Comparison of ENCODE assay signal across 1 cellular context in genomic region chr17:4931974-4932373, GRCh38.
TF ChIP-seq lines count a peak whose summit lies in the region.

Gene GP1BA, plus strand, starts transcription at chr17:4932277. Its CDS starts 328 bp downstream, at chr17:4932605.

TF ChIP-seq in GM23338, 12 proteins besides CTCF, POLR2A, EP300 and RAD21 (continued from another document):
- TF ChIP-seq, protein P1, sequence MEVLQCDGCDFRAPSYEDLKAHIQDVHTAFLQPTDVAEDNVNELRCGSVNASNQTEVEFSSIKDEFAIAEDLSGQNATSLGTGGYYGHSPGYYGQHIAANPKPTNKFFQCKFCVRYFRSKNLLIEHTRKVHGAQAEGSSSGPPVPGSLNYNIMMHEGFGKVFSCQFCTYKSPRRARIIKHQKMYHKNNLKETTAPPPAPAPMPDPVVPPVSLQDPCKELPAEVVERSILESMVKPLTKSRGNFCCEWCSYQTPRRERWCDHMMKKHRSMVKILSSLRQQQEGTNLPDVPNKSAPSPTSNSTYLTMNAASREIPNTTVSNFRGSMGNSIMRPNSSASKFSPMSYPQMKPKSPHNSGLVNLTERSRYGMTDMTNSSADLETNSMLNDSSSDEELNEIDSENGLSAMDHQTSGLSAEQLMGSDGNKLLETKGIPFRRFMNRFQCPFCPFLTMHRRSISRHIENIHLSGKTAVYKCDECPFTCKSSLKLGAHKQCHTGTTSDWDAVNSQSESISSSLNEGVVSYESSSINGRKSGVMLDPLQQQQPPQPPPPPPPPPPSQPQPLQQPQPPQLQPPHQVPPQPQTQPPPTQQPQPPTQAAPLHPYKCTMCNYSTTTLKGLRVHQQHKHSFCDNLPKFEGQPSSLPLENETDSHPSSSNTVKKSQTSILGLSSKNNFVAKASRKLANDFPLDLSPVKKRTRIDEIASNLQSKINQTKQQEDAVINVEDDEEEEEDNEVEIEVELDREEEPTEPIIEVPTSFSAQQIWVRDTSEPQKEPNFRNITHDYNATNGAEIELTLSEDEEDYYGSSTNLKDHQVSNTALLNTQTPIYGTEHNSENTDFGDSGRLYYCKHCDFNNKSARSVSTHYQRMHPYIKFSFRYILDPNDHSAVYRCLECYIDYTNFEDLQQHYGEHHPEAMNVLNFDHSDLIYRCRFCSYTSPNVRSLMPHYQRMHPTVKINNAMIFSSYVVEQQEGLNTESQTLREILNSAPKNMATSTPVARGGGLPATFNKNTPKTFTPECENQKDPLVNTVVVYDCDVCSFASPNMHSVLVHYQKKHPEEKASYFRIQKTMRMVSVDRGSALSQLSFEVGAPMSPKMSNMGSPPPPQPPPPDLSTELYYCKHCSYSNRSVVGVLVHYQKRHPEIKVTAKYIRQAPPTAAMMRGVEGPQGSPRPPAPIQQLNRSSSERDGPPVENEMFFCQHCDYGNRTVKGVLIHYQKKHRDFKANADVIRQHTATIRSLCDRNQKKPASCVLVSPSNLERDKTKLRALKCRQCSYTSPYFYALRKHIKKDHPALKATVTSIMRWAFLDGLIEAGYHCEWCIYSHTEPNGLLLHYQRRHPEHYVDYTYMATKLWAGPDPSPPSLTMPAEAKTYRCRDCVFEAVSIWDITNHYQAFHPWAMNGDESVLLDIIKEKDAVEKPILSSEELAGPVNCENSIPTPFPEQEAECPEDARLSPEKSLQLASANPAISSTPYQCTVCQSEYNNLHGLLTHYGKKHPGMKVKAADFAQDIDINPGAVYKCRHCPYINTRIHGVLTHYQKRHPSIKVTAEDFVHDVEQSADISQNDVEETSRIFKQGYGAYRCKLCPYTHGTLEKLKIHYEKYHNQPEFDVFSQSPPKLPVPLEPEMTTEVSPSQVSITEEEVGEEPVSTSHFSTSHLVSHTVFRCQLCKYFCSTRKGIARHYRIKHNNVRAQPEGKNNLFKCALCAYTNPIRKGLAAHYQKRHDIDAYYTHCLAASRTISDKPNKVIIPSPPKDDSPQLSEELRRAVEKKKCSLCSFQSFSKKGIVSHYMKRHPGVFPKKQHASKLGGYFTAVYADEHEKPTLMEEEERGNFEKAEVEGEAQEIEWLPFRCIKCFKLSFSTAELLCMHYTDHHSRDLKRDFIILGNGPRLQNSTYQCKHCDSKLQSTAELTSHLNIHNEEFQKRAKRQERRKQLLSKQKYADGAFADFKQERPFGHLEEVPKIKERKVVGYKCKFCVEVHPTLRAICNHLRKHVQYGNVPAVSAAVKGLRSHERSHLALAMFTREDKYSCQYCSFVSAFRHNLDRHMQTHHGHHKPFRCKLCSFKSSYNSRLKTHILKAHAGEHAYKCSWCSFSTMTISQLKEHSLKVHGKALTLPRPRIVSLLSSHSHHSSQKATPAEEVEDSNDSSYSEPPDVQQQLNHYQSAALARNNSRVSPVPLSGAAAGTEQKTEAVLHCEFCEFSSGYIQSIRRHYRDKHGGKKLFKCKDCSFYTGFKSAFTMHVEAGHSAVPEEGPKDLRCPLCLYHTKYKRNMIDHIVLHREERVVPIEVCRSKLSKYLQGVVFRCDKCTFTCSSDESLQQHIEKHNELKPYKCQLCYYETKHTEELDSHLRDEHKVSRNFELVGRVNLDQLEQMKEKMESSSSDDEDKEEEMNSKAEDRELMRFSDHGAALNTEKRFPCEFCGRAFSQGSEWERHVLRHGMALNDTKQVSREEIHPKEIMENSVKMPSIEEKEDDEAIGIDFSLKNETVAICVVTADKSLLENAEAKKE (CRISPR knock-in tag; IDR thresholded peaks at IDR 0.05) = no peak
- no peak for TF ChIP-seq ZNF331 (CRISPR knock-in tag; IDR thresholded peaks at IDR 0.05; ENCODE audit: low read depth)
TF ChIP-seq in GM23338: peak in this region for 0.
